In genomic region chr3:30743086-30743619, GRCh38 we compare ENCODE assay signal across 1 cellular context.
TF ChIP-seq lines count a peak whose summit lies in the region.

No MANE protein-coding gene starts in this region.

TF ChIP-seq in HCT116, 20 proteins besides CTCF, POLR2A, EP300 and RAD21 (continued from another document):
- TF ChIP-seq ZBTB33 (IDR thresholded peaks at IDR 0.05; ENCODE audit: extremely low read depth, insufficient replicate concordance, low read length) (no peak), JUND (IDR thresholded peaks at IDR 0.05) (no peak), FOSL1 (IDR thresholded peaks at IDR 0.05; ENCODE audit: low read depth) (no peak)
